In the genomic region with DNA sequence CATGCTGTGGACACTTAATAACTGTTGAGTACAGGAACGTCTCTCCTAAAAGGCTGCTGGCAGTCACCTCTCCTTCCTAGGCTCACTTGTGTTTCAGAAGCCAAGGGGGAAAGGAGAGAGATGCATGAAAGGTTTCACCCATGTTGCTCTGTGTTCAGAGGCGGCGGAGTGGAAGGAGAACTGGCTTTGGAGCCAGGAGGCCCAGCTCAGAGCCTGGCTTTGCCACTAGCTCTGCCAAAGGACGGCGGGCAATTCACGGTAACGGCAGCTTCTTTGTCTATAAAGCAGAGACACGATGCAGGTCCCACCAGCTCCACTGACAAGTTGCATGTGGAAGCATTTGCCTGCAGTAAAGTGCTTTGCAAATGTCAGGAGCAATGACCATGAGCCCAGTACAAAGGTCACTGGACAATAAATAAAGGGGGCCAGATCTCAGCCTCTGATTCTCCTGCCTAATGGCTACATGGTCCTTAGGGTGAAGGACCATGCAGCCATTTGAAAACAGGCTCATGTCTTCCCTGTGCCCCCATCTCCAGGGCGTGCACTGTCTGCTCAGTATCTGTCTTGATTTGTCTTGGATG, we compare ENCODE assay signal across 20 cellular contexts.
DNase-seq lines count a peak whose midpoint lies in the region; ATAC-seq and TF ChIP-seq lines count a peak whose summit lies in the region.
"Had no signal": no experiment of that assay in that cellular context is flagged by ENCODE, and none has a peak within 500 bp of the region (broad histone marks: within the 10 kb centered on the region; RNA-seq: fewer than 3 reads in every experiment).

No MANE protein-coding gene starts in this region.

- H3K4me2 ChIP-seq in Karpas-422 (ENCODE audit: low read depth, low read length, poor library complexity, severe bottlenecking): peak overlapping the region; percentile 52
- H3K4me2 ChIP-seq: GM23338 had no signal

- no peaks in the 10 kb centered on the region for H3K27me3 ChIP-seq in Karpas-422 (ENCODE audit: low read length)
- H3K27me3 ChIP-seq in spleen (replicated peaks in 1 of 7): peaks cover 0 to 55% (median 3%) of the 10 kb centered on the region in 7 donors
- H3K27me3 ChIP-seq: Peyer's patch had no signal

- H3K27ac ChIP-seq in Karpas-422 (ENCODE audit: low read length) (peak overlapping the region; percentile 89), spleen (no peak overlapping the region)
- H3K27ac ChIP-seq: parathyroid adenoma, SJCRH30, WERI-Rb-1 had no signal

- no peak overlapping the region for H3K4me3 Mint-ChIP-seq in activated T-cell treated with anti-CD3 and anti-CD28 coated beads, Interleukin-2, amount 50 U/mL, for 4 hours
- H3K4me3 Mint-ChIP-seq: endodermal cell, GM23338 had no signal

- no peaks in the 10 kb centered on the region for H4K20me1 ChIP-seq in Karpas-422 (ENCODE audit: insufficient read depth, low read depth, low read length)

- WGBS in spleen, 5 donors: 83 to 90% (median 90%) methylated on average over 9 of the region's 9 CpGs

- peaks cover 24% of the 10 kb centered on the region for H3K4me1 Mint-ChIP-seq in activated T-cell treated with anti-CD3 and anti-CD28 coated beads, Interleukin-2, amount 50 U/mL, for 4 hours (ENCODE audit: low read depth)

- H3K4me1 ChIP-seq in Karpas-422 (ENCODE audit: low read length): peaks cover 90% of the 10 kb centered on the region
- H3K4me1 ChIP-seq in spleen: peaks cover 24 to 75% (median 68%) of the 10 kb centered on the region in 6 donors
- H3K4me1 ChIP-seq: parathyroid adenoma, SJCRH30 had no signal

- TF ChIP-seq CTCF in spleen (IDR thresholded peaks at IDR 0.05 in 8 of 11, conservative IDR thresholded peaks at IDR 0.05 in 3 of 11): no peak

- H3K9me2 ChIP-seq in Karpas-422 (replicated peaks; ENCODE audit: insufficient read depth, low read length): no peaks in the 10 kb centered on the region

- no peak overlapping the region for H2AFZ ChIP-seq in Karpas-422 (ENCODE audit: low read length)
- H2AFZ ChIP-seq: GM23338, parathyroid adenoma had no signal

- H3K36me3 Mint-ChIP-seq in activated T-cell treated with anti-CD3 and anti-CD28 coated beads, Interleukin-2, amount 50 U/mL, for 4 hours (ENCODE audit: insufficient read depth): no peaks in the 10 kb centered on the region

- peak overlapping the region; percentile 52 for H3K9ac ChIP-seq in Karpas-422 (ENCODE audit: low read length)
- H3K9ac ChIP-seq: parathyroid adenoma had no signal

- no peaks in the 10 kb centered on the region for H3K36me3 ChIP-seq in Karpas-422 (ENCODE audit: insufficient read depth, low read length)
- H3K36me3 ChIP-seq in spleen: no peaks in the 10 kb centered on the region
- H3K36me3 ChIP-seq: Peyer's patch, SJCRH30, WERI-Rb-1 had no signal

- intact Hi-C loops in spleen (cut with DNase I; ENCODE audit: low total_unique reads): no loop called here

- ATAC-seq in activated T-cell treated with anti-CD3 and anti-CD28 coated beads, Interleukin-2, amount 50 U/mL, for 4 hours: no peak
- ATAC-seq: GM23338 had no signal

- H3K9me3 ChIP-seq in Karpas-422 (ENCODE audit: low read length) (no peaks in the 10 kb centered on the region), spleen (no peaks in the 10 kb centered on the region)
- H3K9me3 ChIP-seq: Peyer's patch, SJCRH30 had no signal

- peaks cover 6% of the 10 kb centered on the region for H3K27me3 Mint-ChIP-seq in activated T-cell treated with anti-CD3 and anti-CD28 coated beads, Interleukin-2, amount 50 U/mL, for 4 hours (ENCODE audit: low read depth)

- DNase-seq in DMS79 (lab: John Stamatoyannopoulos, UW) (peak; percentile 25), Karpas-422 (no peak), glomerular visceral epithelial cell (ENCODE audit: extremely low spot score) (peak; percentile 17), spleen (peak; percentile 75), SIG-M5 treated with dmso at 0.1 percent for 504 hours (lab: John Stamatoyannopoulos, UW; ENCODE audit: unreplicated experiment) (no peak)
- no peak for DNase-seq in activated T-cell treated with anti-CD3 and anti-CD28 coated beads, Interleukin-2, amount 50 U/mL, for 4 hours
- no peak for DNase-seq in activated CD8-positive, alpha-beta memory T cell treated with anti-CD3 and anti-CD28 coated beads, Interleukin-2, amount 50 U/mL, for 48 hours
- DNase-seq: activated CD4-positive, alpha-beta T cell treated with anti-CD3 and anti-CD28 coated beads, Interleukin-2, amount 50 U/mL, for 4 hours; activated effector memory CD4-positive, alpha-beta T cell treated with Interleukin-2 at 50 U/mL for 16 hours; EL; endodermal cell; NCI-H1092 treated with DMSO at 0.1 percent for 48 hours; NCI-H2081 treated with DMSO at 0.1 percent for 48 hours; SJCRH30; T-helper 2 cell; WERI-Rb-1 had no signal

- no peak for TF ChIP-seq POLR2A in spleen (IDR thresholded peaks at IDR 0.05)

- H3K4me3 ChIP-seq in Karpas-422 (ENCODE audit: low read length): peak overlapping the region; percentile 39; the same call in 1 of the 2 replicates
- H3K4me3 ChIP-seq in spleen: no peak overlapping the region
- H3K4me3 ChIP-seq: coronary artery, GM23338, Peyer's patch, SJCRH30 had no signal

- H3K9me3 Mint-ChIP-seq in activated T-cell treated with anti-CD3 and anti-CD28 coated beads, Interleukin-2, amount 50 U/mL, for 4 hours: no peaks in the 10 kb centered on the region
- H3K9me3 Mint-ChIP-seq: endodermal cell, GM23338 had no signal

- H3K79me2 ChIP-seq in Karpas-422 (ENCODE audit: low read length): no peaks in the 10 kb centered on the region
- H3K79me2 ChIP-seq: parathyroid adenoma had no signal

Comparison
In these comparisons a context has a peak if more than half of its experiments do, and no peak if none do; other contexts are left out.
1. DNase-seq: peak in DMS79 (single experiment), glomerular visceral epithelial cell (single experiment) and spleen (single experiment); none in Karpas-422 (single experiment), activated T-cell treated with anti-CD3 and anti-CD28 coated beads, Interleukin-2, amount 50 U/mL, for 4 hours (single experiment), activated CD8-positive, alpha-beta memory T cell treated with anti-CD3 and anti-CD28 coated beads, Interleukin-2, amount 50 U/mL, for 48 hours (single experiment) and SIG-M5 treated with dmso at 0.1 percent for 504 hours (single experiment).